ENCODE assay signal across 1 cellular context in genomic region chr16:30922960-30923535, GRCh38.
TF ChIP-seq lines count a peak whose summit lies in the region.

No MANE protein-coding gene starts in this region.

TF ChIP-seq in HepG2, 621 proteins besides CTCF, POLR2A, EP300 and RAD21 (continued from another document):
- TF ChIP-seq ZNF280D (CRISPR knock-in tag; IDR thresholded peaks at IDR 0.05) (peak; percentile 27), THAP7 (CRISPR knock-in tag; IDR thresholded peaks at IDR 0.05) (peak; percentile 100), ZSCAN25 (CRISPR knock-in tag; IDR thresholded peaks at IDR 0.05) (0 out of 2 replicates have a peak, but pooled peaks have one; percentile 44), TAF1 (CRISPR knock-in tag; IDR thresholded peaks at IDR 0.05) (peak; percentile 90), ZBTB38 (CRISPR knock-in tag; IDR thresholded peaks at IDR 0.05) (peak; percentile 65), NR2C2 (CRISPR knock-in tag; IDR thresholded peaks at IDR 0.05; ENCODE audit: borderline replicate concordance) (peak; percentile 76; the same call in 1 of the 2 replicates), SMYD3 (CRISPR knock-in tag; IDR thresholded peaks at IDR 0.05) (0 out of 2 replicates have a peak, but pooled peaks have one; percentile 66), ZBTB44 (CRISPR knock-in tag; IDR thresholded peaks at IDR 0.05) (peak; percentile 72; the same call in 1 of the 2 replicates), CREM (IDR thresholded peaks at IDR 0.05) (peak; percentile 92), CREM (CRISPR knock-in tag; IDR thresholded peaks at IDR 0.05) (no peak), NR2F2 (IDR thresholded peaks at IDR 0.05; ENCODE audit: borderline replicate concordance, low read depth) (peak; percentile 33; the same call in 1 of the 2 replicates), RBFOX2 (IDR thresholded peaks at IDR 0.05; ENCODE audit: low read depth, low read length) (peak; percentile 54; the same call in 1 of the 2 replicates), PRPF4 (IDR thresholded peaks at IDR 0.05; ENCODE audit: low read depth, low read length, poor library complexity, severe bottlenecking) (no peak)
TF ChIP-seq in HepG2: peak in this region for 182.
